1 cellular context compared by ENCODE assay signal in the genomic region with DNA sequence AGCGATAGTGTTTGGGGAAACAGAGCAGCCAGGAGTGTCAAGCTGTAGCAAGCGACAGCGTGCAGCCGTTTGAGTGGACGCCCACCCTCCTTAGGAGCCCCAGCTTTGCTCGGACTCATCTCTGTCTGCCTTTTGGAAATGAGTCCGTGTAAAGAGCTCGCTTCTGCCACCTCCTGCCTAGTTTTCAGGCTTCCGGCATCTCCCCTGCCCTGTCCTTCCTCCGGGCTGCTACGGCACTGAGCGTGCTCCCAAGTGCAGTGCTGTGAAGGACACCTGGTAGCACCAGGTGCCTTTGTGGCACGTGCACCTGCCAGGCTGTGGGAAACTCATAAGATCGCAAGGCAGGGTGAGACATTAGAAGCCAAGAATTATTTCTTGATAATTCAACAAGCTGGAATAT.
TF ChIP-seq lines count a peak whose summit lies in the region.

No MANE protein-coding gene starts in this region.

TF ChIP-seq in K562, 482 proteins besides CTCF, POLR2A, EP300 and RAD21 (continued from another document):
- TF ChIP-seq, protein P1, sequence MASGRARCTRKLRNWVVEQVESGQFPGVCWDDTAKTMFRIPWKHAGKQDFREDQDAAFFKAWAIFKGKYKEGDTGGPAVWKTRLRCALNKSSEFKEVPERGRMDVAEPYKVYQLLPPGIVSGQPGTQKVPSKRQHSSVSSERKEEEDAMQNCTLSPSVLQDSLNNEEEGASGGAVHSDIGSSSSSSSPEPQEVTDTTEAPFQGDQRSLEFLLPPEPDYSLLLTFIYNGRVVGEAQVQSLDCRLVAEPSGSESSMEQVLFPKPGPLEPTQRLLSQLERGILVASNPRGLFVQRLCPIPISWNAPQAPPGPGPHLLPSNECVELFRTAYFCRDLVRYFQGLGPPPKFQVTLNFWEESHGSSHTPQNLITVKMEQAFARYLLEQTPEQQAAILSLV (tag; IDR thresholded peaks at IDR 0.05), result no peak
- TF ChIP-seq, protein P2, sequence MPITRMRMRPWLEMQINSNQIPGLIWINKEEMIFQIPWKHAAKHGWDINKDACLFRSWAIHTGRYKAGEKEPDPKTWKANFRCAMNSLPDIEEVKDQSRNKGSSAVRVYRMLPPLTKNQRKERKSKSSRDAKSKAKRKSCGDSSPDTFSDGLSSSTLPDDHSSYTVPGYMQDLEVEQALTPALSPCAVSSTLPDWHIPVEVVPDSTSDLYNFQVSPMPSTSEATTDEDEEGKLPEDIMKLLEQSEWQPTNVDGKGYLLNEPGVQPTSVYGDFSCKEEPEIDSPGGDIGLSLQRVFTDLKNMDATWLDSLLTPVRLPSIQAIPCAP (CRISPR knock-in tag; IDR thresholded peaks at IDR 0.05; ENCODE audit: borderline replicate concordance), result no peak
- TF ChIP-seq ZNF408 (CRISPR knock-in tag; IDR thresholded peaks at IDR 0.05; ENCODE audit: low read depth) (no peak), ZNF592 (IDR thresholded peaks at IDR 0.05) (no peak), SRSF9 (IDR thresholded peaks at IDR 0.05; ENCODE audit: borderline replicate concordance, low read depth, low read length) (no peak), ZNF695 (CRISPR knock-in tag; IDR thresholded peaks at IDR 0.05) (no peak), ZNF311 (CRISPR knock-in tag; IDR thresholded peaks at IDR 0.05) (no peak), ESRRB (CRISPR knock-in tag; IDR thresholded peaks at IDR 0.05; ENCODE audit: borderline replicate concordance) (no peak)
- TF ChIP-seq, protein P3, sequence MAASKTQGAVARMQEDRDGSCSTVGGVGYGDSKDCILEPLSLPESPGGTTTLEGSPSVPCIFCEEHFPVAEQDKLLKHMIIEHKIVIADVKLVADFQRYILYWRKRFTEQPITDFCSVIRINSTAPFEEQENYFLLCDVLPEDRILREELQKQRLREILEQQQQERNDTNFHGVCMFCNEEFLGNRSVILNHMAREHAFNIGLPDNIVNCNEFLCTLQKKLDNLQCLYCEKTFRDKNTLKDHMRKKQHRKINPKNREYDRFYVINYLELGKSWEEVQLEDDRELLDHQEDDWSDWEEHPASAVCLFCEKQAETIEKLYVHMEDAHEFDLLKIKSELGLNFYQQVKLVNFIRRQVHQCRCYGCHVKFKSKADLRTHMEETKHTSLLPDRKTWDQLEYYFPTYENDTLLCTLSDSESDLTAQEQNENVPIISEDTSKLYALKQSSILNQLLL (CRISPR knock-in tag; IDR thresholded peaks at IDR 0.05; ENCODE audit: borderline replicate concordance), result no peak
